ENCODE assay signal across 8 cellular contexts in genomic region chr3:112640333-112640863, GRCh38. TPM values are rescaled to one million over a fixed set of nuclear protein-coding genes. Genes with fewer than 3 reads are reported as not detected.
DNase-seq lines count a peak whose midpoint lies in the region; ATAC-seq, FAIRE-seq and TF ChIP-seq lines count a peak whose summit lies in the region.

No MANE protein-coding gene starts in this region.

- no peaks in the 10 kb centered on the region for H3K9me3 ChIP-seq in right cardiac atrium (ENCODE audit: control insufficient read depth, low read length)
- no peaks in the 10 kb centered on the region for H3K9me3 ChIP-seq in skeletal muscle tissue (ENCODE audit: control insufficient read depth in 3 of 3, low read length in 3 of 3)

- H3K27me3 ChIP-seq in right cardiac atrium (ENCODE audit: control insufficient read depth, insufficient read depth) (no peaks in the 10 kb centered on the region), skeletal muscle tissue (ENCODE audit: control insufficient read depth in 3 of 3, insufficient read depth in 3 of 3, low read length in 3 of 3) (peaks cover 0 to 2% (median 0%) of the 10 kb centered on the region in 3 donors)

- H3K4me3 ChIP-seq in right cardiac atrium (ENCODE audit: low read length), result peak overlapping the region; percentile 44
- peak overlapping the region; percentile 67 to 75 (median 72) for H3K4me3 ChIP-seq in skeletal muscle tissue (ENCODE audit: low read length in 3 of 3)

- FAIRE-seq in H54 (lab: Jason Lieb, UNC), result no peak

- H3K27ac ChIP-seq in right cardiac atrium (ENCODE audit: low read length) (peak overlapping the region; percentile 39), skeletal muscle tissue (ENCODE audit: low read depth, low read length) (peak overlapping the region; percentile 65)

- DNase-seq in H54 (ENCODE audit: insufficient read length, low spot score) (peak; percentile 30), amniotic stem cell (lab: John Stamatoyannopoulos, UW) (peak; percentile 58), right cardiac atrium (no peak), NCI-H1105 treated with DMSO at 0.1 percent for 48 hours (lab: John Stamatoyannopoulos, UW) (no peak), nucleus accumbens (lab: John Stamatoyannopoulos, UW) (no peak)

- H3K4me1 ChIP-seq in right cardiac atrium (ENCODE audit: control insufficient read depth, insufficient read depth, low read length), result no peaks in the 10 kb centered on the region
- peaks cover 13 to 22% (median 14%) of the 10 kb centered on the region in 3 donors for H3K4me1 ChIP-seq in skeletal muscle tissue (ENCODE audit: control insufficient read depth in 3 of 3, insufficient read depth in 3 of 3, low read length in 3 of 3)

- H3K36me3 ChIP-seq in skeletal muscle tissue (ENCODE audit: control insufficient read depth in 3 of 3, insufficient read depth in 3 of 3, low read length in 3 of 3), result no peaks in the 10 kb centered on the region

- 6% methylated on average over 9 of the region's 9 CpGs for WGBS in right cardiac atrium

- H3K9ac ChIP-seq in skeletal muscle tissue (ENCODE audit: low read depth in 1 of 3, low read length in 3 of 3), result peak overlapping the region; percentile 65 to 71 (median 69)

- ATAC-seq in right cardiac atrium (peak; percentile 11 to 44), GM21447 (IDR thresholded peaks at IDR 0.05; ENCODE audit: unreplicated experiment) (no peak), HG02840 (IDR thresholded peaks at IDR 0.05; ENCODE audit: low FRiP score, unreplicated experiment) (no peak)

- intact Hi-C loops in right cardiac atrium (cut with DNase I), result loop anchor here (5.0 to 10.0 kb wide), 4 partner anchors 172 to 344 kb away; partner anchors contain the start of gene CD200R1 (in 1 of the 4)

- no peak for TF ChIP-seq POLR2A in H54 (IDR thresholded peaks at IDR 0.05; ENCODE audit: low read depth, low read length)

RNA-seq across cellular contexts. Expression of gene CCDC80, which starts 0.5 kb away (rescaled TPM):
- total RNA-seq in right cardiac atrium (100 to 1,000 TPM; 123 to 187 (median 152) TPM), skeletal muscle tissue (25.6 TPM)
- 20.3 TPM for polyA plus RNA-seq in right cardiac atrium

Comparison
In these comparisons a context has a peak if more than half of its experiments do, and no peak if none do; other contexts are left out.
1. DNase-seq: peak in H54 (single experiment) and amniotic stem cell (single experiment); none in right cardiac atrium (0 of 3), NCI-H1105 treated with DMSO at 0.1 percent for 48 hours (single experiment) and nucleus accumbens (0 of 56).
2. ATAC-seq: peak in right cardiac atrium (2 of 2); none in GM21447 (single experiment) and HG02840 (single experiment).